In the genomic region with DNA sequence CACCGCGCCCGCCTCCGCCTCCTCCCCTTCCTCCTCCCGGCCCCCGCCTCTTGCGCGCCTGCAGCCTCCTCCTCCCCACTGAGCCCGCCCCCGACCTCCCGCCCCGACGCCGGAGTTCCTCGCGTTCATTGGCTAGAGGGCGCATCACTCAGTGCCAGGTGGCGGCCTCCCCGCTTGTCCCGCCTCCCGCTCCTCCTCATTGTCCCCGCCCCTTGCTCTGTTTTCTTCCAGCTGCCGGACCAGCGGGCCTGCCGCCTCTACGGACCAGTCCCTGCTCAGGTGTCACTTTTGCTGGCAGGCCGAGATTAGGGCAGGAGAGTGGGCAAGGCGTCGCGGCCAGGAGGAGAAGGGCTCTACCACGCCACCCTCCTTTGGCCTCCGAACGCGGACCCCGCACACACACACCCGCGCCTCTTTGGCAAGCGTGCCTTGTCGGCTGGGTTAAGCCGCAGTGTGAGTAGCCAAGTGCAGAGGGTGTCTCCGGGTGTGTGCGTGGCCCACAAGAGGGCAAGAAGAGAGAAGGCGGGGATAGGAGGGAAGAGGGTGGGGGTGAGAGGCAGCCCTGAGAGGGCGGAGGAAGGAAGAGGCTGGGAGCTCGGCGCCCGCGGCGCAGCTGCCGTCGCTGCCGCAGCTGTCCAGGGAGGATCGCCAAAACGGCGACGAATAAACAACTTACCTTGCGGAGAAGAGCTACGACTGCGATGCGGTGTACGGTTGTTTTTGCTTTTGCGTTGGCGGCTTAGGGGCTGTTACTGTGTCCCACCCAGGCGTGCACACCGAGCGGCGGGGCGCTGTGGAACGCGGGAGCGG, we compare ENCODE assay signal across 8 cellular contexts.
DNase-seq lines count a peak whose midpoint lies in the region; ATAC-seq and TF ChIP-seq lines count a peak whose summit lies in the region.

No MANE protein-coding gene starts in this region.

- peak; percentile 20 for TF ChIP-seq CTCF in AG09309 (IDR thresholded peaks at IDR 0.05; ENCODE audit: control insufficient read depth, insufficient read depth, low read depth, low read length, missing control alignments)

- peak overlapping the region; percentile 82 for H3K4me3 ChIP-seq in AG09309 (ENCODE audit: control insufficient read depth, low read depth, low read length)

- DNase-seq in AG09309 (ENCODE audit: low read depth), result peak; percentile 89
- peak; percentile 88 for DNase-seq in NCI-H226
- DNase-seq in activated CD4-positive, CD25-positive, alpha-beta regulatory T cell (lab: John Stamatoyannopoulos, UW), result peak; percentile 97 to 98 (median 98)
- peak; percentile 97 for DNase-seq in central memory CD4-positive, alpha-beta T cell
- peak; percentile 97 for DNase-seq in iris pigment epithelial cell (ENCODE audit: low read depth)
- DNase-seq in stimulated activated CD4-positive, alpha-beta T cell treated with anti-CD3 and anti-CD28 coated beads, Interleukin-12 subunit alpha, Interleukin-12 subunit beta, amount 100 ng/mL, for 24 hours (ENCODE audit: low read depth in 2 of 2), result peak; percentile 97 to 99

- ATAC-seq in GM19025 (IDR thresholded peaks at IDR 0.05; ENCODE audit: low read depth, unreplicated experiment) (peak; percentile 72), HG03280 (IDR thresholded peaks at IDR 0.05; ENCODE audit: unreplicated experiment) (peak; percentile 81)

Comparison
In these comparisons a context has a peak if more than half of its experiments do, and no peak if none do; other contexts are left out.
1. Peak in every context shown above with its lines: DNase-seq, ATAC-seq and H3K4me3 ChIP-seq.